Comparison of ENCODE assay signal across 9 cellular contexts in genomic region chr2:120066708-120067547, GRCh38. TPM values are rescaled to one million over a fixed set of nuclear protein-coding genes. Genes with fewer than 3 reads are reported as not detected.
A peak's percentile ranks its signal among the peaks of the same experiment; 100 is the strongest.
DNase-seq lines count a peak whose midpoint lies in the region; ATAC-seq and TF ChIP-seq lines count a peak whose summit lies in the region.
"Had no signal": no experiment of that assay in that cellular context is flagged by ENCODE, and none has a peak within 500 bp of the region (broad histone marks: within the 10 kb centered on the region; RNA-seq: fewer than 3 reads in every experiment).

No MANE protein-coding gene starts in this region.

- DNase-seq in H4 (ENCODE audit: low spot score), result peak; percentile 26
- DNase-seq in NCI-H460 (ENCODE audit: extremely low read depth, low read depth), result peak; percentile 46
- no peak for DNase-seq in endothelial cell (ENCODE audit: low spot score)
- DNase-seq in neuronal stem cell (ENCODE audit: low spot score), result no peak
- DNase-seq in natural killer cell, result no peak
- DNase-seq in endodermal cell, result no peak
- DNase-seq: esophagus squamous epithelium had no signal

- peak overlapping the region; percentile 12 for H3K27ac Mint-ChIP-seq in endothelial cell (ENCODE audit: unreplicated experiment)
- H3K27ac Mint-ChIP-seq in natural killer cell, result no peak overlapping the region
- H3K27ac Mint-ChIP-seq in endodermal cell, result no peak overlapping the region

- H2BK15ac ChIP-seq in neuronal stem cell (ENCODE audit: low read length), result no peak overlapping the region

- H3K9me3 Mint-ChIP-seq in endothelial cell (ENCODE audit: unreplicated experiment) (no peaks in the 10 kb centered on the region), natural killer cell (no peaks in the 10 kb centered on the region), endodermal cell (peaks cover 9% of the 10 kb centered on the region)

- peaks cover 2% of the 10 kb centered on the region for H3K79me1 ChIP-seq in neuronal stem cell (ENCODE audit: low read depth, low read length)

- no peak overlapping the region for H3K14ac ChIP-seq in neuronal stem cell (ENCODE audit: low read length)

- no peak for ATAC-seq in GM18498 (IDR thresholded peaks at IDR 0.05; ENCODE audit: unreplicated experiment)
- no peak for ATAC-seq in natural killer cell
- no peak for ATAC-seq in GM21576 (IDR thresholded peaks at IDR 0.05; ENCODE audit: unreplicated experiment)

- no peak overlapping the region for H3K18ac ChIP-seq in neuronal stem cell (ENCODE audit: low read length)

- H4K91ac ChIP-seq in neuronal stem cell (ENCODE audit: low read depth, low read length, poor library complexity), result no peak overlapping the region

- H3K36me3 Mint-ChIP-seq in endothelial cell (ENCODE audit: low read depth, unreplicated experiment) (peaks cover 34% of the 10 kb centered on the region), natural killer cell (no peaks in the 10 kb centered on the region), endodermal cell (ENCODE audit: low read depth) (peaks cover 28% of the 10 kb centered on the region)

- H4K8ac ChIP-seq in neuronal stem cell (ENCODE audit: low read depth, low read length), result peak overlapping the region; percentile 65

- H3K4me1 ChIP-seq in neuronal stem cell (ENCODE audit: control insufficient read depth in 2 of 2, insufficient read depth in 1 of 2, low read depth in 1 of 2, low read length in 2 of 2) (no peaks in the 10 kb centered on the region), endodermal cell (ENCODE audit: control insufficient read depth, insufficient read depth, low read length) (no peaks in the 10 kb centered on the region)
- H3K4me1 ChIP-seq: esophagus squamous epithelium had no signal

- H2AFZ ChIP-seq in neuronal stem cell (ENCODE audit: low read length), result no peak overlapping the region

- H3K23ac ChIP-seq in neuronal stem cell (ENCODE audit: low read depth, low read length, poor library complexity), result no peak overlapping the region

- no peak overlapping the region for H3K4me3 ChIP-seq in neuronal stem cell (ENCODE audit: low read length in 2 of 2)
- no peak overlapping the region for H3K4me3 ChIP-seq in endodermal cell (ENCODE audit: low read length)
- H3K4me3 ChIP-seq: esophagus squamous epithelium had no signal

- H3K27me3 Mint-ChIP-seq in endothelial cell (ENCODE audit: unreplicated experiment) (peaks cover 2% of the 10 kb centered on the region), natural killer cell (ENCODE audit: low read depth in 2 of 2) (peaks cover 0 to 14% of the 10 kb centered on the region in 2 donors), endodermal cell (ENCODE audit: insufficient read depth) (no peaks in the 10 kb centered on the region)

- peaks cover 0 to 2% of the 10 kb centered on the region in 2 donors for H3K9me3 ChIP-seq in neuronal stem cell (replicated peaks in 1 of 2; ENCODE audit: control insufficient read depth in 2 of 2, insufficient read depth in 1 of 2, low read depth in 1 of 2, low read length in 2 of 2)
- H3K9me3 ChIP-seq in endodermal cell (ENCODE audit: control insufficient read depth, low read length), result no peaks in the 10 kb centered on the region
- H3K9me3 ChIP-seq: esophagus squamous epithelium had no signal

- H3K27ac ChIP-seq in neuronal stem cell (replicated peaks; ENCODE audit: low read length) (no peak overlapping the region), endodermal cell (ENCODE audit: low read depth, low read length) (no peak overlapping the region)
- H3K27ac ChIP-seq: esophagus squamous epithelium had no signal

- H2BK120ac ChIP-seq in neuronal stem cell (ENCODE audit: low read depth, low read length), result no peak overlapping the region

- no peak overlapping the region for H2BK12ac ChIP-seq in neuronal stem cell (ENCODE audit: low read length)

- H3K9ac ChIP-seq in neuronal stem cell (ENCODE audit: low read depth, low read length, poor library complexity) (no peak overlapping the region), endodermal cell (ENCODE audit: extremely low read depth, low read length, poor library complexity, severe bottlenecking) (no peak overlapping the region)

- no peak overlapping the region for H3K4ac ChIP-seq in neuronal stem cell (ENCODE audit: low read length)

- no peak overlapping the region for H3K4me3 Mint-ChIP-seq in endothelial cell (ENCODE audit: unreplicated experiment)
- H3K4me3 Mint-ChIP-seq in natural killer cell, result no peak overlapping the region
- no peak overlapping the region for H3K4me3 Mint-ChIP-seq in endodermal cell

- intact Hi-C loops in natural killer cell (cut with micrococcal nuclease), result no loop called here

- no peak overlapping the region for H2AK5ac ChIP-seq in neuronal stem cell (ENCODE audit: low read depth, low read length)

- H3K36me3 ChIP-seq in neuronal stem cell (replicated peaks in 1 of 2; ENCODE audit: control insufficient read depth in 2 of 2, insufficient read depth in 2 of 2, low read length in 2 of 2) (no peaks in the 10 kb centered on the region), endodermal cell (ENCODE audit: control insufficient read depth, insufficient read depth, low read length) (peaks cover 9% of the 10 kb centered on the region)

- H3K4me1 Mint-ChIP-seq in endothelial cell (ENCODE audit: unreplicated experiment) (peaks cover 2% of the 10 kb centered on the region), natural killer cell (no peaks in the 10 kb centered on the region), endodermal cell (peaks cover 9% of the 10 kb centered on the region)

- TF ChIP-seq CTCF in endothelial cell (IDR thresholded peaks at IDR 0.05; ENCODE audit: unreplicated experiment), result no peak
- no peak for TF ChIP-seq CTCF in natural killer cell (IDR thresholded peaks at IDR 0.05)
- no peak for TF ChIP-seq CTCF in endodermal cell (conservative IDR thresholded peaks at IDR 0.05)

- no peak overlapping the region for H2BK5ac ChIP-seq in neuronal stem cell (ENCODE audit: low read length)

- peak overlapping the region; percentile 13 for H3K4me2 ChIP-seq in neuronal stem cell (ENCODE audit: insufficient read depth, low read length, poor library complexity, severe bottlenecking)

- no CpG with 5 or more reads among the region's 6 CpGs for WGBS in neuronal stem cell (ENCODE audit: extremely low coverage in 2 of 2, insufficient read length in 2 of 2, insufficient replicate concordance in 1 of 2), 2 donors
- WGBS in endodermal cell (ENCODE audit: insufficient coverage in 1 of 2, insufficient read length in 1 of 2), 2 experiments, result 87 to 90% methylated on average over 4 to 6 of the region's 6 CpGs

- no peaks in the 10 kb centered on the region for H3K27me3 ChIP-seq in neuronal stem cell (ENCODE audit: control insufficient read depth in 3 of 3, insufficient read depth in 3 of 3, low read depth in 1 of 3, low read length in 3 of 3)
- H3K27me3 ChIP-seq in endodermal cell (ENCODE audit: control insufficient read depth, insufficient read depth, low read length, poor library complexity, severe bottlenecking), result no peaks in the 10 kb centered on the region
- H3K27me3 ChIP-seq: esophagus squamous epithelium had no signal

RNA-seq across cellular contexts. Expression of gene EPB41L5, which starts 54.1 kb away (rescaled TPM):
- total RNA-seq in H4 (2014; rRNA removed; shearing (Covaris generic)), result 3.5 and 6.6 TPM in 2 replicates
- 21.5 and 21.9 TPM in 2 replicates for total RNA-seq in NCI-H460 (2014; rRNA removed; shearing (Covaris generic))
- polyA plus RNA-seq in NCI-H460 (2014; cell fraction: nucleus; rRNA removed), result 7.9 and 84.5 TPM in 2 replicates
- total RNA-seq in endothelial cell (ENCODE audit: unreplicated experiment) (78.0 TPM), natural killer cell (1 to 10 TPM; 3.0 to 8.5 (median 3.6) TPM), endodermal cell (10 to 100 TPM; 44.9 to 51.0 TPM)
- polyA plus RNA-seq in neuronal stem cell (2013, experiment 1 of 2), result 32.1 TPM
- polyA plus RNA-seq in neuronal stem cell (2013, experiment 2 of 2), result 32.7 TPM
- 30.2 TPM for polyA plus RNA-seq in endodermal cell (2013, experiment 1 of 2)
- polyA plus RNA-seq in endodermal cell (2013, experiment 2 of 2), result 32.9 TPM

Comparison
In these comparisons a context has a peak if more than half of its experiments do, and no peak if none do; other contexts are left out.
1. DNase-seq: peak in H4 (single experiment) and NCI-H460 (single experiment); none in endothelial cell (single experiment), neuronal stem cell (single experiment), natural killer cell (single experiment) and endodermal cell (single experiment).